ENCODE assay signal across 8 cellular contexts in the genomic region with DNA sequence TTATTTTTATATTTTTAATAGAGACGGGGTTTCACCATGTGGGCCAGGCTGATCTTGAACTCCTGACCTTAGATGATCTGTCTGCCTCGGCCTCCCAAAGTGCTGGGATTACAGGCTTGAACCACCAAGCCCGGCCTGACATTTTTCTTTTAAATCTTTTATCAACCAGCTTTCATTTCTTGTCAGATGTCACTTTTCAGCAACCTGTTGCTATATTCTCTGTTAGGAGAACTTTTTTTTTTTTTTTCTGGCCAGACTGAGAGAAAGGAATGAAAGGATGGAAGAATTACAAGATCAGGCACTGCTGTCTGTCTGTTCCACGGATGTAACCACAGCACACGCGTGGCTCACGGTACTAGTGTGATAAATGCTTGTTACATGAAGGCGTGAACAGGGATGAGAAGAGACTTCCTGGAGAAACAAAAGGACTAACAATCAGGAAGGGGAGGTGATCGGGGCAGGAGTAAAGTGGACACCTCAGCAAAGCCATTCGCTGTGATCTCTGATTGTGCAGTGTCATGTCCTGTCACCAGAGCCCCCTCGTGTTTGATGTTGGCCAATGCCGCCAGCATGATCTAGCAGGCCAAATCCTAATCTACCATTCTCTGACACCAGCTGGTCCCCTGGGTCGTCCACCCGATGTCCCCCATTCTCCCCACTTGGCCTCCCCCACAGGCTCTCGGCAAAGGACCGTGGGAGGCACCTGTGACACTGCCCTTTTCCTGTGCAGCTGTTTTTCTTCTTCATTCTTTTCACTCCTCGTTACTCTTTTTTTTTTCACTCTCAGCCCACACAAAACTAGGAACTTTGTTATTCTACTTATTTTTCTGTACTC.
DNase-seq lines count a peak whose midpoint lies in the region; ATAC-seq and TF ChIP-seq lines count a peak whose summit lies in the region.

No MANE protein-coding gene starts in this region.

- H3K9me3 Mint-ChIP-seq in activated B cell treated with CpG ODN at 0.5 μM for 24 hours (no peaks in the 10 kb centered on the region), endodermal cell (no peaks in the 10 kb centered on the region), type B pancreatic cell (no peaks in the 10 kb centered on the region)

- ATAC-seq in GM19351 (IDR thresholded peaks at IDR 0.05; ENCODE audit: unreplicated experiment): peak; percentile 48
- no peak for ATAC-seq in activated B cell treated with CpG ODN at 0.5 μM for 24 hours (ENCODE audit: low read depth)
- ATAC-seq in GM18520 (IDR thresholded peaks at IDR 0.05; ENCODE audit: unreplicated experiment): no peak

- TF ChIP-seq CTCF in AG10803 (conservative IDR thresholded peaks at IDR 0.05; ENCODE audit: low read length) (0 out of 2 replicates have a peak, but pooled peaks have one; percentile 2), activated B cell treated with CpG ODN at 0.5 μM for 24 hours (IDR thresholded peaks at IDR 0.05) (no peak), endodermal cell (conservative IDR thresholded peaks at IDR 0.05) (peak; percentile 58), type B pancreatic cell (conservative IDR thresholded peaks at IDR 0.05) (peak; percentile 62)

- intact Hi-C loops in activated B cell treated with CpG ODN at 0.5 μM for 24 hours (cut with micrococcal nuclease): loop anchor here (1.0 to 5.0 kb wide), 3 partner anchors 14 to 634 kb away; no protein-coding TSS in a partner anchor

- H3K9ac ChIP-seq in endodermal cell (ENCODE audit: extremely low read depth, low read length, poor library complexity, severe bottlenecking) (no peak overlapping the region), mucosa of rectum (ENCODE audit: low read depth in 1 of 2, low read length in 2 of 2) (peak overlapping the region; percentile 74 to 85)

- H3K27me3 Mint-ChIP-seq in activated B cell treated with CpG ODN at 0.5 μM for 24 hours (no peaks in the 10 kb centered on the region), endodermal cell (ENCODE audit: insufficient read depth) (peaks cover 7% of the 10 kb centered on the region), type B pancreatic cell (no peaks in the 10 kb centered on the region)

- 75 to 81% methylated on average over 16 to 17 of the region's 17 CpGs for WGBS in endodermal cell (ENCODE audit: insufficient coverage in 1 of 2, insufficient read length in 1 of 2), 2 experiments

- H3K4me3 ChIP-seq in AG10803 (ENCODE audit: low read length): no peak overlapping the region
- peak overlapping the region; percentile 87 for H3K4me3 ChIP-seq in endodermal cell (ENCODE audit: low read length)
- H3K4me3 ChIP-seq in mucosa of rectum (ENCODE audit: low read length in 2 of 2): peak overlapping the region; percentile 31 to 81

- in situ Hi-C loops in KBM-7 (cut with MboI; ENCODE audit: low pct_unique_long_range_greater_than_20kb, low sequenced_read_pairs): no loop called here

- peaks cover 7% of the 10 kb centered on the region for H3K36me3 ChIP-seq in endodermal cell (ENCODE audit: control insufficient read depth, insufficient read depth, low read length)
- H3K36me3 ChIP-seq in mucosa of rectum (ENCODE audit: control insufficient read depth in 2 of 2, insufficient read depth in 2 of 2, low read length in 2 of 2): peaks cover 0 to 3% of the 10 kb centered on the region in 2 donors

- H3K36me3 Mint-ChIP-seq in activated B cell treated with CpG ODN at 0.5 μM for 24 hours (ENCODE audit: low read depth) (peaks cover 23% of the 10 kb centered on the region), endodermal cell (ENCODE audit: low read depth) (peaks cover 37% of the 10 kb centered on the region), type B pancreatic cell (peaks cover 3% of the 10 kb centered on the region)

- H3K4me1 Mint-ChIP-seq in activated B cell treated with CpG ODN at 0.5 μM for 24 hours (peaks cover 61% of the 10 kb centered on the region), endodermal cell (peaks cover 60% of the 10 kb centered on the region), type B pancreatic cell (ENCODE audit: unreplicated experiment) (peaks cover 48% of the 10 kb centered on the region)

- peak overlapping the region; percentile 39 for H3K27ac ChIP-seq in endodermal cell (ENCODE audit: low read depth, low read length)
- peak overlapping the region; percentile 95 to 98 for H3K27ac ChIP-seq in mucosa of rectum (ENCODE audit: low read depth in 2 of 2, low read length in 2 of 2)

- H3K9me3 ChIP-seq in endodermal cell (ENCODE audit: control insufficient read depth, low read length) (no peaks in the 10 kb centered on the region), mucosa of rectum (ENCODE audit: control insufficient read depth in 2 of 2, low read length in 2 of 2) (no peaks in the 10 kb centered on the region)

- no peak for DNase-seq in AG10803 (ENCODE audit: low read depth)
- peak; percentile 80 for DNase-seq in KBM-7
- DNase-seq in activated B cell treated with CpG ODN at 0.5 μM for 24 hours: peak; percentile 34
- peak; percentile 74 for DNase-seq in endodermal cell
- no peak for DNase-seq in type B pancreatic cell (ENCODE audit: extremely low spot score, unreplicated experiment)

- POLR2A ChIA-PET in activated B cell treated with CpG ODN at 0.5 μM for 24 hours (lab: Charles Lee): interaction anchor here (0.6 to 7.9 kb wide), 18 partner anchors 7 to 752 kb away, joined by 3 to 432 read pairs (median 9); a partner anchor contains a TSS

- H3K4me3 Mint-ChIP-seq in activated B cell treated with CpG ODN at 0.5 μM for 24 hours: peak overlapping the region; percentile 90
- H3K4me3 Mint-ChIP-seq in endodermal cell: peak overlapping the region; percentile 86
- H3K4me3 Mint-ChIP-seq in type B pancreatic cell: peak overlapping the region; percentile 70

- H3K4me1 ChIP-seq in endodermal cell (ENCODE audit: control insufficient read depth, insufficient read depth, low read length): peaks cover 11% of the 10 kb centered on the region
- peaks cover 33 to 40% of the 10 kb centered on the region in 2 donors for H3K4me1 ChIP-seq in mucosa of rectum (ENCODE audit: control insufficient read depth in 2 of 2, insufficient read depth in 2 of 2, low read length in 2 of 2)

- CTCF ChIA-PET in activated B cell treated with CpG ODN at 0.5 μM for 24 hours (lab: Charles Lee): interaction anchor here (0.6 to 5.8 kb wide), 19 partner anchors 9 to 940 kb away, joined by 3 to 81 read pairs (median 7); a partner anchor contains a TSS

- peak overlapping the region; percentile 94 for H3K27ac Mint-ChIP-seq in activated B cell treated with CpG ODN at 0.5 μM for 24 hours
- H3K27ac Mint-ChIP-seq in endodermal cell: peak overlapping the region; percentile 93
- H3K27ac Mint-ChIP-seq in type B pancreatic cell: peak overlapping the region; percentile 97

- H3K27me3 ChIP-seq in endodermal cell (ENCODE audit: control insufficient read depth, insufficient read depth, low read length, poor library complexity, severe bottlenecking) (no peaks in the 10 kb centered on the region), mucosa of rectum (ENCODE audit: control insufficient read depth in 2 of 2, insufficient read depth in 2 of 2, low read length in 2 of 2) (no peaks in the 10 kb centered on the region)

Comparison
In these comparisons a context has a peak if more than half of its experiments do, and no peak if none do; other contexts are left out.
1. DNase-seq: peak in KBM-7 (single experiment), activated B cell treated with CpG ODN at 0.5 μM for 24 hours (single experiment) and endodermal cell (single experiment); none in AG10803 (single experiment) and type B pancreatic cell (single experiment).
2. Peak in every context shown above with its lines, with median percentiles within 50 percentile points of each other: H3K27ac Mint-ChIP-seq and H3K4me3 Mint-ChIP-seq.